Comparison of ENCODE assay signal across 1 cellular context in genomic region chr5:75336625-75337336, GRCh38.
TF ChIP-seq lines count a peak whose summit lies in the region.

Gene HMGCR (plus strand): TSS chr5:75337220. CDS start chr5:75342606, 5,386 bp downstream.

TF ChIP-seq in HepG2, 621 proteins besides CTCF, POLR2A, EP300 and RAD21 (continued from another document):
- TF ChIP-seq ZFAT (CRISPR knock-in tag; conservative IDR thresholded peaks at IDR 0.05) (no peak), SRSF9 (IDR thresholded peaks at IDR 0.05; ENCODE audit: borderline replicate concordance, insufficient read depth, low read depth, low read length, poor library complexity, severe bottlenecking) (no peak), HMG20B (CRISPR knock-in tag; conservative IDR thresholded peaks at IDR 0.05) (peak; percentile 77), KDM6A (CRISPR knock-in tag; IDR thresholded peaks at IDR 0.05; ENCODE audit: low read depth) (no peak), BORCS8-MEF2B (CRISPR knock-in tag; IDR thresholded peaks at IDR 0.05) (peak; percentile 70; the same call in 1 of the 2 replicates), AKAP8 (CRISPR knock-in tag; IDR thresholded peaks at IDR 0.05) (no peak), SKIL (CRISPR knock-in tag; IDR thresholded peaks at IDR 0.05; ENCODE audit: borderline replicate concordance) (peak; percentile 36; the same call in 1 of the 2 replicates), ZNF432 (CRISPR knock-in tag; IDR thresholded peaks at IDR 0.05; ENCODE audit: borderline replicate concordance) (no peak), MTF2 (CRISPR knock-in tag; IDR thresholded peaks at IDR 0.05; ENCODE audit: borderline replicate concordance) (no peak), GATAD2A (CRISPR knock-in tag; IDR thresholded peaks at IDR 0.05) (peak; percentile 42; the same call in 1 of the 2 replicates), NRL (CRISPR knock-in tag; IDR thresholded peaks at IDR 0.05; ENCODE audit: borderline replicate concordance) (peak; percentile 68; the same call in 1 of the 2 replicates), THAP11 (CRISPR knock-in tag; IDR thresholded peaks at IDR 0.05) (peak; percentile 85), MAFK (conservative IDR thresholded peaks at IDR 0.05 in 1 of 2, IDR thresholded peaks at IDR 0.05 in 1 of 2; ENCODE audit: low read length in 2 of 2) (no peak), ZNF549 (CRISPR knock-in tag; IDR thresholded peaks at IDR 0.05) (no peak), BHLHE40 (IDR thresholded peaks at IDR 0.05; ENCODE audit: low read length) (peak; percentile 78), ZNF841 (CRISPR knock-in tag; IDR thresholded peaks at IDR 0.05; ENCODE audit: borderline replicate concordance) (no peak; the same call in 1 of the 2 replicates), TFDP1 (CRISPR knock-in tag; IDR thresholded peaks at IDR 0.05; ENCODE audit: borderline replicate concordance) (peak; percentile 61; the same call in 1 of the 2 replicates), TBL1XR1 (IDR thresholded peaks at IDR 0.05; ENCODE audit: borderline replicate concordance, low read length, partially characterized antibody) (peak; percentile 8), ZKSCAN8 (CRISPR knock-in tag; IDR thresholded peaks at IDR 0.05; ENCODE audit: borderline replicate concordance) (0 out of 2 replicates have a peak, but pooled peaks have one; percentile 29), ZC3H13 (CRISPR knock-in tag; IDR thresholded peaks at IDR 0.05) (peak; percentile 84; the same call in 1 of the 2 replicates), ERF (CRISPR knock-in tag; IDR thresholded peaks at IDR 0.05) (peak; percentile 67; the same call in 1 of the 2 replicates), TIGD3 (CRISPR knock-in tag; IDR thresholded peaks at IDR 0.05; ENCODE audit: borderline replicate concordance) (no peak), GATAD1 (CRISPR knock-in tag; IDR thresholded peaks at IDR 0.05) (peak; percentile 86), ZSCAN9 (CRISPR knock-in tag; IDR thresholded peaks at IDR 0.05; ENCODE audit: borderline replicate concordance) (peak; percentile 49), PRDM4 (CRISPR knock-in tag; IDR thresholded peaks at IDR 0.05; ENCODE audit: borderline replicate concordance) (no peak), PBX3 (CRISPR knock-in tag; IDR thresholded peaks at IDR 0.05; ENCODE audit: borderline replicate concordance) (no peak), ZNF20 (CRISPR knock-in tag; IDR thresholded peaks at IDR 0.05) (no peak), ZEB1 (IDR thresholded peaks at IDR 0.05; ENCODE audit: insufficient replicate concordance, low read depth) (no peak), ZNF782 (CRISPR knock-in tag; IDR thresholded peaks at IDR 0.05; ENCODE audit: borderline replicate concordance) (no peak; the same call in 1 of the 2 replicates), HIVEP1 (CRISPR knock-in tag; IDR thresholded peaks at IDR 0.05) (no peak; the same call in 1 of the 2 replicates), ZNF232 (CRISPR knock-in tag; IDR thresholded peaks at IDR 0.05; ENCODE audit: borderline replicate concordance) (peak; percentile 70; the same call in 1 of the 2 replicates), SP140L (CRISPR knock-in tag; IDR thresholded peaks at IDR 0.05; ENCODE audit: borderline replicate concordance) (no peak), THYN1 (CRISPR knock-in tag; IDR thresholded peaks at IDR 0.05; ENCODE audit: borderline replicate concordance, low read depth) (no peak), TMF1 (CRISPR knock-in tag; IDR thresholded peaks at IDR 0.05; ENCODE audit: low read depth) (peak; percentile 88; the same call in 1 of the 2 replicates), ZNF24 (IDR thresholded peaks at IDR 0.05) (no peak), ZFY (CRISPR knock-in tag; IDR thresholded peaks at IDR 0.05) (peak; percentile 62; the same call in 1 of the 2 replicates), MIXL1 (CRISPR knock-in tag; IDR thresholded peaks at IDR 0.05) (peak; percentile 85), MTF1 (CRISPR knock-in tag; IDR thresholded peaks at IDR 0.05) (no peak), ZNF589 (CRISPR knock-in tag; conservative IDR thresholded peaks at IDR 0.05) (0 out of 2 replicates have a peak, but pooled peaks have one; percentile 71), ATF2 (CRISPR knock-in tag; IDR thresholded peaks at IDR 0.05) (no peak), ZNF784 (CRISPR knock-in tag; IDR thresholded peaks at IDR 0.05; ENCODE audit: borderline replicate concordance) (no peak), ATF7-NPFF (CRISPR knock-in tag; IDR thresholded peaks at IDR 0.05; ENCODE audit: low read depth) (peak; percentile 61), TARDBP (CRISPR knock-in tag; IDR thresholded peaks at IDR 0.05) (peak; percentile 88), RARA (CRISPR knock-in tag; IDR thresholded peaks at IDR 0.05) (peak; percentile 25; the same call in 1 of the 2 replicates), ARHGAP35 (CRISPR knock-in tag; IDR thresholded peaks at IDR 0.05; ENCODE audit: borderline replicate concordance) (no peak; the same call in 1 of the 2 replicates), ZNF354B (CRISPR knock-in tag; IDR thresholded peaks at IDR 0.05) (no peak), MED13 (CRISPR knock-in tag; IDR thresholded peaks at IDR 0.05) (0 out of 2 replicates have a peak, but pooled peaks have one; percentile 62), ZNF160 (CRISPR knock-in tag; IDR thresholded peaks at IDR 0.05) (peak; percentile 58; the same call in 1 of the 2 replicates), ZNF501 (CRISPR knock-in tag; IDR thresholded peaks at IDR 0.05) (peak; percentile 48)
